Comparison of ENCODE assay signal across 8 cellular contexts in the genomic region with DNA sequence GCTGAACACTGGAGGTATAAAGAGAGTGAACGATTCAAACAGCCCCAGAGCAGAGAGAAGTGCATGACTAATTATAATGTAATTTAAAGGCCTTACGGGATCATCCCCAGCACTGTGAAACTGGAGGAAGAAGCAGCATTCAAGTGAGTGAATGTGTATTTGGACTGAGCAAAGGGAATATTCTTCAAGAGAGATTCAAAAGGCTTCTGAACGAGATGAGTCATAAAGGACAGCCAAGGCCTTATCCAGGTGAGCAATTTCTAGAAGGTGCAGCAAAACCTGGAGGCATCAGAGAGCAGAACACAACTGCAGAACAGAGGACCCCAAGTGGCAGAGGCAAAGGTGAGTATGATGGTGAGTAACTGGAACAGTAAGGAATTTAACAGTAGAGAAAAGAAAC.
DNase-seq lines count a peak whose midpoint lies in the region; ATAC-seq and TF ChIP-seq lines count a peak whose summit lies in the region.

No MANE protein-coding gene starts in this region.

- ATAC-seq in GM21390 (IDR thresholded peaks at IDR 0.05; ENCODE audit: unreplicated experiment): peak; percentile 48
- ATAC-seq in HG03432 (IDR thresholded peaks at IDR 0.05; ENCODE audit: unreplicated experiment): peak; percentile 66
- no peak for ATAC-seq in body of pancreas

- no peaks in the 10 kb centered on the region for H4K20me1 ChIP-seq in fibroblast of lung (ENCODE audit: control insufficient read depth, extremely low read depth, insufficient read depth, low read length)

- H2AFZ ChIP-seq in fibroblast of lung (ENCODE audit: low read length): no peak overlapping the region

- H3K4me2 ChIP-seq in fibroblast of lung (ENCODE audit: extremely low read depth, insufficient read depth, low read length): peak overlapping the region; percentile 46

- H3K4me3 ChIP-seq in GM12865 (ENCODE audit: low read depth, low read length) (no peak overlapping the region), fibroblast of lung (replicated peaks in 1 of 4; ENCODE audit: control extremely low read depth in 1 of 4, insufficient read depth in 1 of 4, low read depth in 3 of 4, low read length in 4 of 4) (no peak overlapping the region), body of pancreas (no peak overlapping the region)

- DNase-seq in GM12865 (ENCODE audit: low read depth): peak; percentile 61
- peak; percentile 55 to 88 for DNase-seq in fibroblast of lung (ENCODE audit: low read depth in 2 of 2)
- DNase-seq in mucosa of gallbladder (ENCODE audit: low spot score): no peak
- DNase-seq in SKM-1 treated with dmso at 0.1 percent for 144 hours (lab: John Stamatoyannopoulos, UW; ENCODE audit: unreplicated experiment): no peak
- no peak for DNase-seq in activated effector memory CD4-positive, alpha-beta T cell treated with Interleukin-2 at 50 U/mL for 16 hours
- DNase-seq in body of pancreas: no peak

- H3K4me1 ChIP-seq in fibroblast of lung (ENCODE audit: control insufficient read depth, extremely low read depth, insufficient read depth, low read length): peaks cover 7% of the 10 kb centered on the region
- H3K4me1 ChIP-seq in body of pancreas: peaks cover 3% of the 10 kb centered on the region

- 85 to 91% methylated on average over 3 of the region's 3 CpGs for WGBS in body of pancreas, 2 donors

- no peak for TF ChIP-seq CTCF in GM12865 (IDR thresholded peaks at IDR 0.05; ENCODE audit: insufficient read depth, low read depth, low read length, missing control alignments)
- TF ChIP-seq CTCF in fibroblast of lung (conservative IDR thresholded peaks at IDR 0.05 in 1 of 2, IDR thresholded peaks at IDR 0.05 in 1 of 2; ENCODE audit: low read depth in 1 of 2, low read length in 2 of 2): no peak
- TF ChIP-seq CTCF in body of pancreas (IDR thresholded peaks at IDR 0.05): no peak

- H3K9ac ChIP-seq in fibroblast of lung (ENCODE audit: insufficient read depth, low read length): no peak overlapping the region

- intact Hi-C loops in body of pancreas (cut with DNase I): no loop called here

- peaks cover 5% of the 10 kb centered on the region for H3K36me3 ChIP-seq in fibroblast of lung (ENCODE audit: control insufficient read depth, insufficient read depth, low read length)
- H3K36me3 ChIP-seq in body of pancreas (replicated peaks in 1 of 2; ENCODE audit: insufficient read depth in 1 of 2, low read depth in 2 of 2): no peaks in the 10 kb centered on the region

- TF ChIP-seq POLR2A in body of pancreas (IDR thresholded peaks at IDR 0.05): no peak

- no peaks in the 10 kb centered on the region for H3K27me3 ChIP-seq in fibroblast of lung (ENCODE audit: control insufficient read depth, insufficient read depth, low read length)
- no peaks in the 10 kb centered on the region for H3K27me3 ChIP-seq in body of pancreas

- H3K9me3 ChIP-seq in fibroblast of lung (ENCODE audit: control insufficient read depth, insufficient read depth, low read depth, low read length): no peaks in the 10 kb centered on the region
- H3K9me3 ChIP-seq in body of pancreas: no peaks in the 10 kb centered on the region

- H3K79me2 ChIP-seq in fibroblast of lung (ENCODE audit: control insufficient read depth, insufficient read depth, low read length): no peaks in the 10 kb centered on the region

- H3K27ac ChIP-seq in fibroblast of lung (ENCODE audit: insufficient read depth, low read length) (peak overlapping the region; percentile 52), body of pancreas (peak overlapping the region in 1 of 4 donors; percentile 21)

Comparison
In these comparisons a context has a peak if more than half of its experiments do, and no peak if none do; other contexts are left out.
1. DNase-seq: peak in GM12865 (single experiment) and fibroblast of lung (2 of 2); none in mucosa of gallbladder (single experiment), SKM-1 treated with dmso at 0.1 percent for 144 hours (single experiment), activated effector memory CD4-positive, alpha-beta T cell treated with Interleukin-2 at 50 U/mL for 16 hours (single experiment) and body of pancreas (0 of 4).